ENCODE assay signal across 18 cellular contexts in the genomic region with DNA sequence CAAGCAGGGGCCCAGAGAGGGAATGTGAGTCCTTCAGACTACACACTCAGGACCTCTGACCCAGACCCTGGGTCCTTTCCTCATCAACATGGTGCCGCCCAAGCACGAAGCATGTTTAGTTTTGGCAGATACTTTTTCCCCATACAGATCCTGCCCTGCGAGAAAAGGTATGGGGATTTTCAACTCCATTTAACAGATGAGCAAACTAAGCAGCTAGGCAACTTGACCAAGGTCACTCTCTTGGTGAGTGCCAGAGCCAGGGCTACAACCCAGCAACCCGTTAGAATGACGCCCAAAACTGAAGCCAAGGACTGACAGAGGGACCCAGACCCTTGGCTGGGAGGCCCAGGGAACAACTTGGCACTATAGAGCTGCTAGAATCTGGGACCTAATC. TPM values are rescaled to one million over a fixed set of nuclear protein-coding genes. Genes with fewer than 3 reads are reported as not detected.
A peak's percentile ranks its signal among the peaks of the same experiment; 100 is the strongest.
DNase-seq lines count a peak whose midpoint lies in the region.
"Had no signal": no experiment of that assay in that cellular context is flagged by ENCODE, and none has a peak within 500 bp of the region (broad histone marks: within the 10 kb centered on the region; RNA-seq: fewer than 3 reads in every experiment).

No MANE protein-coding gene starts in this region.

- DNase-seq in Ammon's horn (ENCODE audit: low spot score) = peak; percentile 44
- peak in 6 of 61 donors; percentile 5 to 36 (median 16) for DNase-seq in caudate nucleus (lab: John Stamatoyannopoulos, UW)
- DNase-seq in hepatic stellate cell (ENCODE audit: low spot score) = no peak
- DNase-seq in NCI-H748 treated with DMSO at 0.1 percent for 48 hours (lab: John Stamatoyannopoulos, UW) = no peak
- DNase-seq in activated gamma-delta T cell treated with Interleukin-2 at 50 U/mL for 16 hours = no peak
- DNase-seq: 8988T; ACHN; AML-193; Caco-2; CD4-positive, alpha-beta memory T cell; DMS79; EL; GDM1; H9 had no signal

- H3K27me3 ChIP-seq in layer of hippocampus (ENCODE audit: control insufficient read depth, insufficient read depth, low read length) = no peaks in the 10 kb centered on the region

- H3K27ac ChIP-seq in caudate nucleus (ENCODE audit: low read depth, low read length) (peak overlapping the region; percentile 36), layer of hippocampus (ENCODE audit: low read depth, low read length) (peak overlapping the region; percentile 67), temporal lobe (ENCODE audit: low read depth, low read length) (peak overlapping the region; percentile 91)
- H3K27ac ChIP-seq: A549 had no signal

RNA-seq across cellular contexts. Expression of gene MSX1, which starts 40.3 kb away (rescaled TPM):
- 2.2 TPM for total RNA-seq in temporal lobe
- total RNA-seq: CD4-positive, alpha-beta memory T cell; GM23338; H9 had no signal

Comparison
In these comparisons a context has a peak if more than half of its experiments do, and no peak if none do; other contexts are left out.
1. H3K27ac ChIP-seq: peak in every context shown above with its lines; median percentile 91 in temporal lobe; 67 in layer of hippocampus; 36 in caudate nucleus.